Comparison of ENCODE assay signal across 6 cellular contexts in the genomic region with DNA sequence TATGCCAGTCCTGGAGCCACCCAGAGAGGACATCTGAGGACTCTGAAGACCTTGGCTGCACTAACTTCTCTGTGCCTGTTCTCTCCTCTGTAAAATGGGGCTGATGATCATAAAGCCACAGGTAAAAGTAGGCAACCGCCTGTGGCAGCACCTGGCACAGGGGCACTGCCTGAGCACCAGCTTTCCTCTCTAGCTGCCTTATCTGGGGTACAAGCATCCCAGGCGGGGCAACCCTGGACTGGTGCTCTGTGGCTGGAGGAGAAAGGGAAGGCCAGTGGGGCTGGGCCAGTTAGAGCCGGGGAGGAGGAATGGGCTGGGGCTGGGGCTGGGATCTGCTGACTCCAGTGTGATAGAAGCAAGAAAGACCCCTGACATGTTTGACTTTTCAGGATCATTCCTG. TPM values are rescaled to one million over a fixed set of nuclear protein-coding genes. Genes with fewer than 3 reads are reported as not detected.
"Had no signal": no experiment of that assay in that cellular context is flagged by ENCODE, and none has a peak within 500 bp of the region (broad histone marks: within the 10 kb centered on the region; RNA-seq: fewer than 3 reads in every experiment).

No MANE protein-coding gene starts in this region.

RNA-seq across cellular contexts. Expression of a gene that starts 18.2 kb away (rescaled TPM):
- total RNA-seq: GM23248, GM23338, H1, H7, H9, HFFc6 had no signal
- polyA plus RNA-seq: GM23248, GM23338, H1 had no signal
